In genomic region chr1:178388398-178389161, GRCh38 we compare ENCODE assay signal across 17 cellular contexts.
DNase-seq lines count a peak whose midpoint lies in the region; ATAC-seq and TF ChIP-seq lines count a peak whose summit lies in the region.
"Had no signal": no experiment of that assay in that cellular context is flagged by ENCODE, and none has a peak within 500 bp of the region (broad histone marks: within the 10 kb centered on the region; RNA-seq: fewer than 3 reads in every experiment).

No MANE protein-coding gene starts in this region.

- no peak overlapping the region for H3K4ac ChIP-seq in IMR-90 (ENCODE audit: low read depth, low read length)

- dilution Hi-C loops in IMR-90 (cut with HindIII; ENCODE audit: low sequenced_read_pairs, unreplicated experiment): no loop called here

- H3K79me1 ChIP-seq in IMR-90 (ENCODE audit: low read depth in 1 of 2, low read length in 2 of 2): peaks cover 2 to 11% of the 10 kb centered on the region in 2 experiments; a peak in 3 of 4 replicates

- no peak overlapping the region for H2AFZ ChIP-seq in IMR-90 (replicated peaks; ENCODE audit: low read length, poor library complexity)

- H3K4me3 ChIP-seq in AG04449 (ENCODE audit: low read depth, low read length) (no peak overlapping the region), IMR-90 (ENCODE audit: insufficient read depth, low read depth, low read length) (0 out of 2 replicates have a peak overlapping the region, but pooled peaks have one; percentile 2), dorsolateral prefrontal cortex (peak overlapping the region in 49 of 59 donors; percentile 8 to 57 (median 35)), muscle layer of colon (ENCODE audit: low read depth in 1 of 2, low read length in 2 of 2) (peak overlapping the region in 1 of 2 donors; percentile 30), prostate gland (no peak overlapping the region)
- H3K4me3 ChIP-seq: body of pancreas, lung had no signal

- no peaks in the 10 kb centered on the region for H3K36me3 ChIP-seq in IMR-90 (ENCODE audit: control insufficient read depth, insufficient read depth, low read length)
- H3K36me3 ChIP-seq in muscle layer of colon (ENCODE audit: insufficient read depth, low read length): no peaks in the 10 kb centered on the region
- H3K36me3 ChIP-seq in prostate gland: no peaks in the 10 kb centered on the region

- no TSS peak for BruUV-seq in IMR-90 (replicated peaks; lab: Mats Ljungman, UMichigan)

- 10% methylated on average over 4 of the region's 6 CpGs; no CpG with 5 or more reads in 1 of the 2 experiments for WGBS in IMR-90 (ENCODE audit: extremely low coverage in 2 of 2, insufficient read length in 1 of 2), 2 experiments
- 33% methylated on average over 6 of the region's 6 CpGs for WGBS in prostate gland

- H2AK9ac ChIP-seq in IMR-90 (replicated peaks; ENCODE audit: low read depth, low read length, poor library complexity): no peak overlapping the region

- peak overlapping the region; percentile 83 for H3K4me2 ChIP-seq in IMR-90 (ENCODE audit: low read depth, low read length)
- H3K4me2 ChIP-seq: KMS-11 had no signal

- POLR2A ChIA-PET in AG04449 (lab: Yijun Ruan, JAX): no interaction called here
- POLR2A ChIA-PET in IMR-90 (lab: Charles Lee; ENCODE audit: unreplicated experiment): no interaction called here

- H4K91ac ChIP-seq in IMR-90 (ENCODE audit: insufficient read depth, low read depth, low read length): no peak overlapping the region

- no peak overlapping the region for H2BK120ac ChIP-seq in IMR-90 (ENCODE audit: low read depth, low read length)

- CTCF ChIA-PET in AG04449 (lab: Yijun Ruan, JAX) (no interaction called here), IMR-90 (lab: Yijun Ruan, JAX) (interaction anchor here (0.6 kb wide), 1 partner anchor 46 kb away, joined by 3 read pairs; no protein-coding TSS in a partner anchor)

- no peak overlapping the region for H2BK15ac ChIP-seq in IMR-90 (ENCODE audit: low read depth, low read length)

- DNase-seq in AG04449 (ENCODE audit: low read depth, low spot score) (peak; percentile 28), IMR-90 (peak; percentile 70), dorsolateral prefrontal cortex (no peak), prostate gland (ENCODE audit: low spot score) (no peak), mesenteric fat pad (ENCODE audit: low spot score) (no peak)
- no peak for DNase-seq in activated CD8-positive, alpha-beta memory T cell treated with anti-CD3 and anti-CD28 coated beads, Interleukin-2, amount 50 U/mL, for 4 hours
- DNase-seq: activated CD4-positive, alpha-beta T cell treated with anti-CD3 and anti-CD28 coated beads, Interleukin-2, amount 50 U/mL, for 1 hour; body of pancreas; DMS53; NCI-H146; NCI-H524 treated with DMSO at 0.1 percent for 48 hours; stimulated activated CD4-positive, alpha-beta T cell treated with anti-CD3 and anti-CD28 coated beads, Interleukin-2, amount 100 ng/mL, for 24 hours had no signal

- H3K9me3 ChIP-seq in IMR-90 (ENCODE audit: control insufficient read depth, insufficient read depth, low read length): no peaks in the 10 kb centered on the region
- H3K9me3 ChIP-seq in muscle layer of colon (ENCODE audit: low read length): no peaks in the 10 kb centered on the region
- no peaks in the 10 kb centered on the region for H3K9me3 ChIP-seq in prostate gland
- H3K9me3 ChIP-seq: body of pancreas had no signal

- no peak overlapping the region for H2BK20ac ChIP-seq in IMR-90 (ENCODE audit: low read depth, low read length)

- intact Hi-C loops in IMR-90 (cut with micrococcal nuclease): no loop called here
- intact Hi-C loops in dorsolateral prefrontal cortex (cut with DNase I): no loop called here
- intact Hi-C loops in prostate gland (cut with DNase I): no loop called here

- H3K27me3 ChIP-seq in IMR-90 (ENCODE audit: control insufficient read depth, insufficient read depth, low read length) (no peaks in the 10 kb centered on the region), dorsolateral prefrontal cortex (no peaks in the 10 kb centered on the region), muscle layer of colon (ENCODE audit: control insufficient read depth in 1 of 2, insufficient read depth in 2 of 2, low read length in 2 of 2) (no peaks in the 10 kb centered on the region), prostate gland (replicated peaks; ENCODE audit: insufficient read depth) (no peaks in the 10 kb centered on the region)
- H3K27me3 ChIP-seq: body of pancreas had no signal

- H3K23ac ChIP-seq in IMR-90 (ENCODE audit: low read depth, low read length): no peak overlapping the region; the same call in none of the 2 replicates

- H4K8ac ChIP-seq in IMR-90 (ENCODE audit: low read depth in 2 of 2, low read length in 2 of 2): no peak overlapping the region

- peak overlapping the region; percentile 6; the same call in 1 of the 2 replicates for H3K18ac ChIP-seq in IMR-90 (ENCODE audit: low read depth, low read length)

- peaks cover 4% of the 10 kb centered on the region for H3K9me1 ChIP-seq in IMR-90 (ENCODE audit: insufficient read depth, low read length)

- TF ChIP-seq RAD21 in IMR-90 (IDR thresholded peaks at IDR 0.05; ENCODE audit: low read length): no peak

- H3K27ac ChIP-seq in IMR-90 (ENCODE audit: insufficient read depth, low read length): peak overlapping the region; percentile 15; the same call in 1 of the 2 replicates
- peak overlapping the region in 29 of 59 donors; percentile 1 to 69 (median 28) for H3K27ac ChIP-seq in dorsolateral prefrontal cortex
- H3K27ac ChIP-seq in muscle layer of colon (ENCODE audit: low read depth, low read length): peak overlapping the region; percentile 42
- no peak overlapping the region for H3K27ac ChIP-seq in prostate gland
- H3K27ac ChIP-seq: body of pancreas, KMS-11 had no signal

- H3K14ac ChIP-seq in IMR-90 (replicated peaks; ENCODE audit: low read depth, low read length): peak overlapping the region; percentile 85; the same call in 1 of the 2 replicates

- no peaks in the 10 kb centered on the region for H4K20me1 ChIP-seq in IMR-90 (ENCODE audit: insufficient read depth, low read length)

- no peak for TF ChIP-seq POLR2A in IMR-90 (IDR thresholded peaks at IDR 0.05; ENCODE audit: low read depth, low read length)
- TF ChIP-seq POLR2A in prostate gland (IDR thresholded peaks at IDR 0.05): no peak

- in situ Hi-C loops in IMR-90 (cut with MboI; ENCODE audit: low sequenced_read_pairs): no loop called here

- H3K56ac ChIP-seq in IMR-90 (ENCODE audit: extremely low read depth, insufficient read depth, low read length): no peak overlapping the region

- H4K5ac ChIP-seq in IMR-90 (ENCODE audit: low read depth, low read length): no peak overlapping the region

- no peak overlapping the region; the same call in 1 of the 2 replicates for H2AK5ac ChIP-seq in IMR-90 (ENCODE audit: low read depth, low read length)

- ATAC-seq in IMR-90 (ENCODE audit: low read depth): peak; percentile 85
- no peak for ATAC-seq in HG02870 (IDR thresholded peaks at IDR 0.05; ENCODE audit: unreplicated experiment)
- ATAC-seq: activated T-helper 17 cell treated with anti-CD3 and anti-CD28 coated beads, Interleukin-2, amount 50 U/mL, for 72 hours; body of pancreas had no signal

- peaks cover 5% of the 10 kb centered on the region for H3K4me1 ChIP-seq in IMR-90 (ENCODE audit: control insufficient read depth, insufficient read depth, low read length)
- peaks cover 19% of the 10 kb centered on the region for H3K4me1 ChIP-seq in muscle layer of colon (ENCODE audit: insufficient read depth, low read length)
- H3K4me1 ChIP-seq in prostate gland (replicated peaks): no peaks in the 10 kb centered on the region
- H3K4me1 ChIP-seq: body of pancreas had no signal

- TF ChIP-seq CTCF in AG04449 (IDR thresholded peaks at IDR 0.05; ENCODE audit: insufficient read depth, low read length, missing control alignments): no peak
- no peak for TF ChIP-seq CTCF in IMR-90 (conservative IDR thresholded peaks at IDR 0.05; ENCODE audit: low read depth, low read length)
- no peak for TF ChIP-seq CTCF in dorsolateral prefrontal cortex (IDR thresholded peaks at IDR 0.05 in 54 of 56, conservative IDR thresholded peaks at IDR 0.05 in 2 of 56; ENCODE audit: low read depth in 1 of 56, partially characterized antibody in 56 of 56)
- TF ChIP-seq CTCF in prostate gland (IDR thresholded peaks at IDR 0.05): no peak

- H2BK5ac ChIP-seq in IMR-90 (ENCODE audit: low read depth, low read length, poor library complexity, severe bottlenecking): peak overlapping the region; percentile 29

- H3K9ac ChIP-seq in IMR-90 (ENCODE audit: low read depth, low read length) (0 out of 2 replicates have a peak overlapping the region, but pooled peaks have one; percentile 16), muscle layer of colon (ENCODE audit: low read length) (no peak overlapping the region)
- H3K9ac ChIP-seq: KMS-11 had no signal

TF ChIP-seq in IMR-90, 13 proteins besides CTCF, POLR2A, EP300 and RAD21:
- no peak for TF ChIP-seq FOS (IDR thresholded peaks at IDR 0.05; ENCODE audit: low read depth, low read length)
- TF ChIP-seq MAZ (IDR thresholded peaks at IDR 0.05; ENCODE audit: borderline replicate concordance, low read depth, low read length): no peak
- no peak for TF ChIP-seq SMC3 (IDR thresholded peaks at IDR 0.05; ENCODE audit: low read depth, low read length)

Comparison
In these comparisons a context has a peak if more than half of its experiments do, and no peak if none do; other contexts are left out.
1. DNase-seq: peak in AG04449 (single experiment) and IMR-90 (single experiment); none in dorsolateral prefrontal cortex (0 of 10), prostate gland (single experiment), mesenteric fat pad (single experiment) and activated CD8-positive, alpha-beta memory T cell treated with anti-CD3 and anti-CD28 coated beads, Interleukin-2, amount 50 U/mL, for 4 hours (single experiment).
2. H3K4me3 ChIP-seq: peak in IMR-90 (single experiment) and dorsolateral prefrontal cortex (49 of 59); none in AG04449 (single experiment) and prostate gland (0 of 2).
3. H3K27ac ChIP-seq: peak in IMR-90 (single experiment) and muscle layer of colon (single experiment); none in prostate gland (0 of 2).